Comparison of ENCODE assay signal across 1 cellular context in the genomic region with DNA sequence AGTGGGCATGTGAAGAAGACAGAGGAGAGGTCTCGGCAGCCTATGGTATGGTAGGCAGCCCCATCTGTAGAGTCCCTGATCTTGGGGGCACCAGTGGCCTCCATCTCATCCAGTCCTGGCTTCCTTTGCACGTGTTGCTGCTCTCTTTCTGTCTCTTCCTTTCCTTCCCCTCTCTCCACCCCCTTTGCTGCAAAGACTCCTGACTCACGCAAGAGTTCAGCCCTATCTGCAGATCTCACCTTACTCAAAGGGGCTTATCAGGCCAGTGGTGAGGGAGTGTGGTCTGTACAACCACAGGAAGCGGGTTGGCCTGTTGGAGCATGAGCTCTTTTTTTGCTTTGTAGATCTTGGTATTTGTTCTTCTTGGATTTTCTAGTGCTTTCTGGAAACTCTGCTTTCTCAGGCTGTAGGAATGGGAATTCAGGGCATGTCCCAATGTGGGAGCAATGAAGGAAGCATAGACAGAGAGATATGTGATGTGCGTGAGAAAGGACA.
TF ChIP-seq lines count a peak whose summit lies in the region.

No MANE protein-coding gene starts in this region.

TF ChIP-seq in K562, 482 proteins besides CTCF, POLR2A, EP300 and RAD21 (continued from another document and continues in another):
- TF ChIP-seq, protein P1, sequence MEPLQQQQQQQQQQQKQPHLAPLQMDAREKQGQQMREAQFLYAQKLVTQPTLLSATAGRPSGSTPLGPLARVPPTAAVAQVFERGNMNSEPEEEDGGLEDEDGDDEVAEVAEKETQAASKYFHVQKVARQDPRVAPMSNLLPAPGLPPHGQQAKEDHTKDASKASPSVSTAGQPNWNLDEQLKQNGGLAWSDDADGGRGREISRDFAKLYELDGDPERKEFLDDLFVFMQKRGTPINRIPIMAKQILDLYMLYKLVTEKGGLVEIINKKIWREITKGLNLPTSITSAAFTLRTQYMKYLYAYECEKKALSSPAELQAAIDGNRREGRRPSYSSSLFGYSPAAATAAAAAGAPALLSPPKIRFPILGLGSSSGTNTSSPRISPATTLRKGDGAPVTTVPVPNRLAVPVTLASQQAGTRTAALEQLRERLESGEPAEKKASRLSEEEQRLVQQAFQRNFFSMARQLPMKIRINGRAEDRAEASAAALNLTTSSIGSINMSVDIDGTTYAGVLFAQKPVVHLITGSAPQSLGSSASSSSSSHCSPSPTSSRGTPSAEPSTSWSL (CRISPR knock-in tag; IDR thresholded peaks at IDR 0.05; ENCODE audit: borderline replicate concordance), result 0 out of 2 replicates have a peak, but pooled peaks have one; percentile 81
- TF ChIP-seq ZNF780A (CRISPR knock-in tag; IDR thresholded peaks at IDR 0.05), result no peak
- no peak for TF ChIP-seq SP2 (IDR thresholded peaks at IDR 0.05; ENCODE audit: extremely low read depth, low read depth, low read length, poor library complexity, severe bottlenecking)
- no peak for TF ChIP-seq NELFE (IDR thresholded peaks at IDR 0.05; ENCODE audit: insufficient read depth, insufficient read length)
- TF ChIP-seq SREBF1 (IDR thresholded peaks at IDR 0.05; ENCODE audit: borderline replicate concordance, low read depth, low read length), result no peak
- TF ChIP-seq CEBPG (CRISPR knock-in tag; IDR thresholded peaks at IDR 0.05), result peak; percentile 70; the same call in 1 of the 2 replicates
- TF ChIP-seq CEBPG (tag; conservative IDR thresholded peaks at IDR 0.05 in 1 of 2, IDR thresholded peaks at IDR 0.05 in 1 of 2), result no peak; a peak in 1 of 4 replicates
- TF ChIP-seq CREM (IDR thresholded peaks at IDR 0.05; ENCODE audit: low read depth), result peak; percentile 88
- TF ChIP-seq, protein P2, sequence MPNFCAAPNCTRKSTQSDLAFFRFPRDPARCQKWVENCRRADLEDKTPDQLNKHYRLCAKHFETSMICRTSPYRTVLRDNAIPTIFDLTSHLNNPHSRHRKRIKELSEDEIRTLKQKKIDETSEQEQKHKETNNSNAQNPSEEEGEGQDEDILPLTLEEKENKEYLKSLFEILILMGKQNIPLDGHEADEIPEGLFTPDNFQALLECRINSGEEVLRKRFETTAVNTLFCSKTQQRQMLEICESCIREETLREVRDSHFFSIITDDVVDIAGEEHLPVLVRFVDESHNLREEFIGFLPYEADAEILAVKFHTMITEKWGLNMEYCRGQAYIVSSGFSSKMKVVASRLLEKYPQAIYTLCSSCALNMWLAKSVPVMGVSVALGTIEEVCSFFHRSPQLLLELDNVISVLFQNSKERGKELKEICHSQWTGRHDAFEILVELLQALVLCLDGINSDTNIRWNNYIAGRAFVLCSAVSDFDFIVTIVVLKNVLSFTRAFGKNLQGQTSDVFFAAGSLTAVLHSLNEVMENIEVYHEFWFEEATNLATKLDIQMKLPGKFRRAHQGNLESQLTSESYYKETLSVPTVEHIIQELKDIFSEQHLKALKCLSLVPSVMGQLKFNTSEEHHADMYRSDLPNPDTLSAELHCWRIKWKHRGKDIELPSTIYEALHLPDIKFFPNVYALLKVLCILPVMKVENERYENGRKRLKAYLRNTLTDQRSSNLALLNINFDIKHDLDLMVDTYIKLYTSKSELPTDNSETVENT (CRISPR knock-in tag; IDR thresholded peaks at IDR 0.05), result peak; percentile 48; the same call in 1 of the 2 replicates
- no peak for TF ChIP-seq TCF7L2 (IDR thresholded peaks at IDR 0.05; ENCODE audit: low read depth, low read length)
- no peak for TF ChIP-seq ZZZ3 (IDR thresholded peaks at IDR 0.05)
- TF ChIP-seq NFE2L1 (tag; IDR thresholded peaks at IDR 0.05; ENCODE audit: borderline replicate concordance, low read depth), result no peak
- TF ChIP-seq PHF8 (IDR thresholded peaks at IDR 0.05; ENCODE audit: borderline replicate concordance, low read length), result no peak; the same call in 1 of the 2 replicates
- no peak for TF ChIP-seq ZNF717 (CRISPR knock-in tag; IDR thresholded peaks at IDR 0.05)
- peak; percentile 95 for TF ChIP-seq ELF4 (CRISPR knock-in tag; IDR thresholded peaks at IDR 0.05)
- TF ChIP-seq RNF2 (IDR thresholded peaks at IDR 0.05), result peak; percentile 99
- no peak for TF ChIP-seq CHD4 (IDR thresholded peaks at IDR 0.05; ENCODE audit: insufficient read depth, insufficient replicate concordance, low read depth, low read length, poor library complexity, severe bottlenecking)
- TF ChIP-seq, protein P3, sequence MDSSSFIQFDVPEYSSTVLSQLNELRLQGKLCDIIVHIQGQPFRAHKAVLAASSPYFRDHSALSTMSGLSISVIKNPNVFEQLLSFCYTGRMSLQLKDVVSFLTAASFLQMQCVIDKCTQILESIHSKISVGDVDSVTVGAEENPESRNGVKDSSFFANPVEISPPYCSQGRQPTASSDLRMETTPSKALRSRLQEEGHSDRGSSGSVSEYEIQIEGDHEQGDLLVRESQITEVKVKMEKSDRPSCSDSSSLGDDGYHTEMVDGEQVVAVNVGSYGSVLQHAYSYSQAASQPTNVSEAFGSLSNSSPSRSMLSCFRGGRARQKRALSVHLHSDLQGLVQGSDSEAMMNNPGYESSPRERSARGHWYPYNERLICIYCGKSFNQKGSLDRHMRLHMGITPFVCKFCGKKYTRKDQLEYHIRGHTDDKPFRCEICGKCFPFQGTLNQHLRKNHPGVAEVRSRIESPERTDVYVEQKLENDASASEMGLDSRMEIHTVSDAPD (CRISPR knock-in tag; IDR thresholded peaks at IDR 0.05), result no peak
- no peak for TF ChIP-seq SNRNP70 (optimal IDR thresholded peaks at IDR 0.05; ENCODE audit: low read depth, low read length)
- TF ChIP-seq ZNF263 (CRISPR knock-in tag; IDR thresholded peaks at IDR 0.05; ENCODE audit: borderline replicate concordance), result no peak
- no peak for TF ChIP-seq SMC3 (conservative IDR thresholded peaks at IDR 0.05; ENCODE audit: insufficient read depth, low read depth, low read length)
- 0 out of 2 replicates have a peak, but pooled peaks have one; percentile 1 for TF ChIP-seq TEAD2 (tag; IDR thresholded peaks at IDR 0.05)
- TF ChIP-seq KAT7 (CRISPR knock-in tag; IDR thresholded peaks at IDR 0.05; ENCODE audit: borderline replicate concordance), result no peak
- no peak for TF ChIP-seq ZNF696 (CRISPR knock-in tag; conservative IDR thresholded peaks at IDR 0.05)
- no peak for TF ChIP-seq MYBL2 (IDR thresholded peaks at IDR 0.05; ENCODE audit: low read depth)
- no peak for TF ChIP-seq MYBL2 (CRISPR knock-in tag; IDR thresholded peaks at IDR 0.05; ENCODE audit: borderline replicate concordance)
- TF ChIP-seq, protein P4, sequence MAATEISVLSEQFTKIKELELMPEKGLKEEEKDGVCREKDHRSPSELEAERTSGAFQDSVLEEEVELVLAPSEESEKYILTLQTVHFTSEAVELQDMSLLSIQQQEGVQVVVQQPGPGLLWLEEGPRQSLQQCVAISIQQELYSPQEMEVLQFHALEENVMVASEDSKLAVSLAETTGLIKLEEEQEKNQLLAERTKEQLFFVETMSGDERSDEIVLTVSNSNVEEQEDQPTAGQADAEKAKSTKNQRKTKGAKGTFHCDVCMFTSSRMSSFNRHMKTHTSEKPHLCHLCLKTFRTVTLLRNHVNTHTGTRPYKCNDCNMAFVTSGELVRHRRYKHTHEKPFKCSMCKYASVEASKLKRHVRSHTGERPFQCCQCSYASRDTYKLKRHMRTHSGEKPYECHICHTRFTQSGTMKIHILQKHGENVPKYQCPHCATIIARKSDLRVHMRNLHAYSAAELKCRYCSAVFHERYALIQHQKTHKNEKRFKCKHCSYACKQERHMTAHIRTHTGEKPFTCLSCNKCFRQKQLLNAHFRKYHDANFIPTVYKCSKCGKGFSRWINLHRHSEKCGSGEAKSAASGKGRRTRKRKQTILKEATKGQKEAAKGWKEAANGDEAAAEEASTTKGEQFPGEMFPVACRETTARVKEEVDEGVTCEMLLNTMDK (IDR thresholded peaks at IDR 0.05; ENCODE audit: borderline replicate concordance, insufficient read depth, low read depth, low read length, poor library complexity, severe bottlenecking), result no peak
- TF ChIP-seq SOX6 (IDR thresholded peaks at IDR 0.05), result peak; percentile 97
- TF ChIP-seq, protein P5, sequence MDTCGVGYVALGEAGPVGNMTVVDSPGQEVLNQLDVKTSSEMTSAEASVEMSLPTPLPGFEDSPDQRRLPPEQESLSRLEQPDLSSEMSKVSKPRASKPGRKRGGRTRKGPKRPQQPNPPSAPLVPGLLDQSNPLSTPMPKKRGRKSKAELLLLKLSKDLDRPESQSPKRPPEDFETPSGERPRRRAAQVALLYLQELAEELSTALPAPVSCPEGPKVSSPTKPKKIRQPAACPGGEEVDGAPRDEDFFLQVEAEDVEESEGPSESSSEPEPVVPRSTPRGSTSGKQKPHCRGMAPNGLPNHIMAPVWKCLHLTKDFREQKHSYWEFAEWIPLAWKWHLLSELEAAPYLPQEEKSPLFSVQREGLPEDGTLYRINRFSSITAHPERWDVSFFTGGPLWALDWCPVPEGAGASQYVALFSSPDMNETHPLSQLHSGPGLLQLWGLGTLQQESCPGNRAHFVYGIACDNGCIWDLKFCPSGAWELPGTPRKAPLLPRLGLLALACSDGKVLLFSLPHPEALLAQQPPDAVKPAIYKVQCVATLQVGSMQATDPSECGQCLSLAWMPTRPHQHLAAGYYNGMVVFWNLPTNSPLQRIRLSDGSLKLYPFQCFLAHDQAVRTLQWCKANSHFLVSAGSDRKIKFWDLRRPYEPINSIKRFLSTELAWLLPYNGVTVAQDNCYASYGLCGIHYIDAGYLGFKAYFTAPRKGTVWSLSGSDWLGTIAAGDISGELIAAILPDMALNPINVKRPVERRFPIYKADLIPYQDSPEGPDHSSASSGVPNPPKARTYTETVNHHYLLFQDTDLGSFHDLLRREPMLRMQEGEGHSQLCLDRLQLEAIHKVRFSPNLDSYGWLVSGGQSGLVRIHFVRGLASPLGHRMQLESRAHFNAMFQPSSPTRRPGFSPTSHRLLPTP (IDR thresholded peaks at IDR 0.05; ENCODE audit: borderline replicate concordance, extremely low read depth, insufficient read length), result no peak
- TF ChIP-seq ZNF589 (CRISPR knock-in tag; IDR thresholded peaks at IDR 0.05; ENCODE audit: low read depth), result peak; percentile 92
- TF ChIP-seq ZNF76 (CRISPR knock-in tag; IDR thresholded peaks at IDR 0.05; ENCODE audit: borderline replicate concordance), result peak; percentile 84; the same call in 1 of the 2 replicates
- peak; percentile 86; the same call in 1 of the 2 replicates for TF ChIP-seq ZNF583 (CRISPR knock-in tag; IDR thresholded peaks at IDR 0.05)
- no peak for TF ChIP-seq ZNF23 (CRISPR knock-in tag; IDR thresholded peaks at IDR 0.05)
- no peak; the same call in 1 of the 2 replicates for TF ChIP-seq KDM2B (CRISPR knock-in tag; IDR thresholded peaks at IDR 0.05)
- TF ChIP-seq, protein P6, sequence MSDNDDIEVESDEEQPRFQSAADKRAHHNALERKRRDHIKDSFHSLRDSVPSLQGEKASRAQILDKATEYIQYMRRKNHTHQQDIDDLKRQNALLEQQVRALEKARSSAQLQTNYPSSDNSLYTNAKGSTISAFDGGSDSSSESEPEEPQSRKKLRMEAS (CRISPR knock-in tag; IDR thresholded peaks at IDR 0.05), result peak; percentile 88
- no peak for TF ChIP-seq NFIX (CRISPR knock-in tag; IDR thresholded peaks at IDR 0.05; ENCODE audit: low read depth)
- peak; percentile 100 for TF ChIP-seq GATA2 (CRISPR knock-in tag; IDR thresholded peaks at IDR 0.05)
- TF ChIP-seq, protein P7, sequence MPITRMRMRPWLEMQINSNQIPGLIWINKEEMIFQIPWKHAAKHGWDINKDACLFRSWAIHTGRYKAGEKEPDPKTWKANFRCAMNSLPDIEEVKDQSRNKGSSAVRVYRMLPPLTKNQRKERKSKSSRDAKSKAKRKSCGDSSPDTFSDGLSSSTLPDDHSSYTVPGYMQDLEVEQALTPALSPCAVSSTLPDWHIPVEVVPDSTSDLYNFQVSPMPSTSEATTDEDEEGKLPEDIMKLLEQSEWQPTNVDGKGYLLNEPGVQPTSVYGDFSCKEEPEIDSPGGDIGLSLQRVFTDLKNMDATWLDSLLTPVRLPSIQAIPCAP (CRISPR knock-in tag; IDR thresholded peaks at IDR 0.05; ENCODE audit: borderline replicate concordance), result no peak
- TF ChIP-seq TAL1 (IDR thresholded peaks at IDR 0.05), result peak; percentile 91
- TF ChIP-seq U2AF2 (optimal IDR thresholded peaks at IDR 0.05; ENCODE audit: low read depth, low read length), result no peak
- no peak for TF ChIP-seq HNRNPLL (IDR thresholded peaks at IDR 0.05; ENCODE audit: low read depth, low read length, poor library complexity, severe bottlenecking)
- TF ChIP-seq HEY1 (CRISPR knock-in tag; IDR thresholded peaks at IDR 0.05; ENCODE audit: borderline replicate concordance), result peak; percentile 94
- TF ChIP-seq POLR2H (tag; IDR thresholded peaks at IDR 0.05; ENCODE audit: low read depth), result no peak
- TF ChIP-seq, protein P8, sequence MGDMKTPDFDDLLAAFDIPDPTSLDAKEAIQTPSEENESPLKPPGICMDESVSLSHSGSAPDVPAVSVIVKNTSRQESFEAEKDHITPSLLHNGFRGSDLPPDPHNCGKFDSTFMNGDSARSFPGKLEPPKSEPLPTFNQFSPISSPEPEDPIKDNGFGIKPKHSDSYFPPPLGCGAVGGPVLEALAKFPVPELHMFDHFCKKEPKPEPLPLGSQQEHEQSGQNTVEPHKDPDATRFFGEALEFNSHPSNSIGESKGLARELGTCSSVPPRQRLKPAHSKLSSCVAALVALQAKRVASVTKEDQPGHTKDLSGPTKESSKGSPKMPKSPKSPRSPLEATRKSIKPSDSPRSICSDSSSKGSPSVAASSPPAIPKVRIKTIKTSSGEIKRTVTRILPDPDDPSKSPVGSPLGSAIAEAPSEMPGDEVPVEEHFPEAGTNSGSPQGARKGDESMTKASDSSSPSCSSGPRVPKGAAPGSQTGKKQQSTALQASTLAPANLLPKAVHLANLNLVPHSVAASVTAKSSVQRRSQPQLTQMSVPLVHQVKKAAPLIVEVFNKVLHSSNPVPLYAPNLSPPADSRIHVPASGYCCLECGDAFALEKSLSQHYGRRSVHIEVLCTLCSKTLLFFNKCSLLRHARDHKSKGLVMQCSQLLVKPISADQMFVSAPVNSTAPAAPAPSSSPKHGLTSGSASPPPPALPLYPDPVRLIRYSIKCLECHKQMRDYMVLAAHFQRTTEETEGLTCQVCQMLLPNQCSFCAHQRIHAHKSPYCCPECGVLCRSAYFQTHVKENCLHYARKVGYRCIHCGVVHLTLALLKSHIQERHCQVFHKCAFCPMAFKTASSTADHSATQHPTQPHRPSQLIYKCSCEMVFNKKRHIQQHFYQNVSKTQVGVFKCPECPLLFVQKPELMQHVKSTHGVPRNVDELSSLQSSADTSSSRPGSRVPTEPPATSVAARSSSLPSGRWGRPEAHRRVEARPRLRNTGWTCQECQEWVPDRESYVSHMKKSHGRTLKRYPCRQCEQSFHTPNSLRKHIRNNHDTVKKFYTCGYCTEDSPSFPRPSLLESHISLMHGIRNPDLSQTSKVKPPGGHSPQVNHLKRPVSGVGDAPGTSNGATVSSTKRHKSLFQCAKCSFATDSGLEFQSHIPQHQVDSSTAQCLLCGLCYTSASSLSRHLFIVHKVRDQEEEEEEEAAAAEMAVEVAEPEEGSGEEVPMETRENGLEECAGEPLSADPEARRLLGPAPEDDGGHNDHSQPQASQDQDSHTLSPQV (IDR thresholded peaks at IDR 0.05), result peak; percentile 98
- no peak for TF ChIP-seq ZNF212 (CRISPR knock-in tag; IDR thresholded peaks at IDR 0.05)
- peak; percentile 91 to 94 for TF ChIP-seq MAZ (CRISPR knock-in tag; conservative IDR thresholded peaks at IDR 0.05 in 1 of 2, IDR thresholded peaks at IDR 0.05 in 1 of 2)
- TF ChIP-seq HOXB6 (CRISPR knock-in tag; IDR thresholded peaks at IDR 0.05; ENCODE audit: borderline replicate concordance), result no peak
- no peak for TF ChIP-seq ZNF253 (CRISPR knock-in tag; conservative IDR thresholded peaks at IDR 0.05)
